ENCODE assay signal across 11 cellular contexts in genomic region chrX:152131525-152131924, GRCh38. TPM values are rescaled to one million over a fixed set of nuclear protein-coding genes. Genes with fewer than 3 reads are reported as not detected.
"Had no signal": no experiment of that assay in that cellular context is flagged by ENCODE, and none has a peak within 500 bp of the region (broad histone marks: within the 10 kb centered on the region; RNA-seq: fewer than 3 reads in every experiment).

No MANE protein-coding gene starts in this region.

- H2AFZ ChIP-seq: GM23248 had no signal

- H3K36me3 ChIP-seq: HAP-1 had no signal

- H3K4me3 ChIP-seq: GM23248, HAP-1 had no signal

- DNase-seq: GM23248, GOT3, H7, HFFc6 had no signal

- H3K27ac ChIP-seq: GM23248, HL-60 had no signal

- ATAC-seq: HCT116, HepG2 had no signal

- H3K9ac ChIP-seq: GM23248 had no signal

- H3K4me1 ChIP-seq: HAP-1 had no signal

- H3K9me3 ChIP-seq: HAP-1 had no signal

RNA-seq across cellular contexts. Expression of gene MAGEA10, which starts 6.9 kb away (rescaled TPM):
- total RNA-seq: GM23248, H4, H7, HepG2, HFFc6, HT1080 had no signal
- polyA plus RNA-seq: GM23248, HepG2, IgD-negative memory B cell had no signal
